ENCODE assay signal across 21 cellular contexts in genomic region chr13:47281981-47282380, GRCh38.
"Had no signal": no experiment of that assay in that cellular context is flagged by ENCODE, and none has a peak within 500 bp of the region (broad histone marks: within the 10 kb centered on the region; RNA-seq: fewer than 3 reads in every experiment).

No MANE protein-coding gene starts in this region.

- H3K27me3 ChIP-seq: neutrophil, pancreas, right lobe of liver, sigmoid colon, stomach, thyroid gland, tibial nerve, upper lobe of left lung, vagina had no signal

- H3K4me1 ChIP-seq: pancreas, prostate gland, right lobe of liver, sigmoid colon, stomach, thyroid gland, tibial nerve, upper lobe of left lung, vagina had no signal

- H3K36me3 ChIP-seq: neutrophil, pancreas, prostate gland, right lobe of liver, sigmoid colon, stomach, thoracic aorta, thyroid gland, tibial nerve, upper lobe of left lung, vagina had no signal

- H3K27ac ChIP-seq: neutrophil, pancreas, prostate gland, right lobe of liver, sigmoid colon, stomach, thoracic aorta, thyroid gland, tibial nerve, upper lobe of left lung, vagina had no signal

- DNase-seq: natural killer cell; pancreas; right cardiac atrium; right lobe of liver; sigmoid colon; small intestine; stimulated activated CD4-positive, alpha-beta T cell treated with anti-CD3 and anti-CD28 coated beads, Interleukin-15, amount 100 ng/mL, for 24 hours; stimulated activated CD4-positive, alpha-beta T cell treated with anti-CD3 and anti-CD28 coated beads, Interleukin-2, amount 100 ng/mL, for 24 hours; stimulated activated CD4-positive, alpha-beta T cell treated with anti-CD3 and anti-CD28 coated beads, Interleukin-2, amount 100 ng/mL, for 48 hours; stimulated activated CD4-positive, alpha-beta T cell treated with anti-CD3 and anti-CD28 coated beads, Interleukin-4, amount 100 ng/mL, for 24 hours; stimulated activated naive B cell treated with anti-CD40 and anti-IgM and Interleukin-4, amounts not matched to agents 10 μg/mL and 1 μg/mL and 100 μg/mL, for 72 hours; stimulated activated naive CD4-positive, alpha-beta T cell treated with Interleukin-2 at 50 U/mL for 16 hours; stomach; thyroid gland; trophoblast cell; upper lobe of left lung had no signal

- H3K4me3 ChIP-seq: pancreas, prostate gland, right lobe of liver, sigmoid colon, stomach, thoracic aorta, thyroid gland, tibial nerve, upper lobe of left lung, vagina had no signal
